In the genomic region with DNA sequence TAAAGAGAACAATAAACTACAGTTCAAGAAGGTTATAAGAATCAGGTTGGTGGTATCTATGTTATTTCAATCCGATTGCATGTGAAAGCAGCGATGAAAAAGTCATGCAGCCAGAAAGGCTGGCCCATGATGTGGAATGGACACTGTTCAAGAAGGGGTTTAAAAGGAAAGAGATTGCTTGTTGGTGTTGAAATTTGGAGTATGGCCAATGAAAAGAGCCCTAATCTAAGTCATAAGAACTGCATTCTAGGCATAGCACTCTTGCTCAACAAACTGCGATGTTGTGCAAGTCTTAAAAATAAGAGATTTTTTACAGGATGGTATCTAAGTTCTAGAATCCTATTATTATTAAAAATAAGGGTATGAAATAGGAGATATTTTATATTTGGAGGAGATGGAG, we compare ENCODE assay signal across 10 cellular contexts.
A peak's percentile ranks its signal among the peaks of the same experiment; 100 is the strongest.
DNase-seq lines count a peak whose midpoint lies in the region; ATAC-seq and TF ChIP-seq lines count a peak whose summit lies in the region.
"Had no signal": no experiment of that assay in that cellular context is flagged by ENCODE, and none has a peak within 500 bp of the region (broad histone marks: within the 10 kb centered on the region; RNA-seq: fewer than 3 reads in every experiment).

No MANE protein-coding gene starts in this region.

- H3K9ac ChIP-seq in PC-3 (ENCODE audit: low read length) = peak overlapping the region; percentile 16; the same call in 1 of the 2 replicates

- peak overlapping the region; percentile 66 for H3K27ac ChIP-seq in PC-3 (ENCODE audit: low read length)

- peaks cover 32% of the 10 kb centered on the region for H3K4me1 ChIP-seq in PC-3 (ENCODE audit: insufficient read depth, low read length)

- H3K4me3 Mint-ChIP-seq in osteocyte (ENCODE audit: unreplicated experiment) = no peak overlapping the region
- H3K4me3 Mint-ChIP-seq in stimulated activated memory B cell treated with anti-CD40 and anti-IgM and Interleukin-4, amounts not matched to agents 10 μg/mL and 1 μg/mL and 100 μg/mL, for 72 hours = no peak overlapping the region
- H3K4me3 Mint-ChIP-seq: activated CD4-positive, alpha-beta memory T cell treated with anti-CD3 and anti-CD28 coated beads, Interleukin-2, amount 10 ng/mL, durations not matched to agents 7 days and 5 days; naive thymus-derived CD8-positive, alpha-beta T cell had no signal

- CTCF ChIA-PET in PC-3 (lab: Charles Lee) = no interaction called here

- peak overlapping the region; percentile 2; the same call in 1 of the 2 replicates for H3K4me2 ChIP-seq in PC-3 (ENCODE audit: low read length)

- no peaks in the 10 kb centered on the region for H3K9me3 Mint-ChIP-seq in osteocyte (ENCODE audit: unreplicated experiment)
- H3K9me3 Mint-ChIP-seq in stimulated activated memory B cell treated with anti-CD40 and anti-IgM and Interleukin-4, amounts not matched to agents 10 μg/mL and 1 μg/mL and 100 μg/mL, for 72 hours = no peaks in the 10 kb centered on the region
- H3K9me3 Mint-ChIP-seq: activated CD4-positive, alpha-beta memory T cell treated with anti-CD3 and anti-CD28 coated beads, Interleukin-2, amount 10 ng/mL, durations not matched to agents 7 days and 5 days had no signal

- peaks cover 39% of the 10 kb centered on the region for H3K4me1 Mint-ChIP-seq in osteocyte (ENCODE audit: unreplicated experiment)
- no peaks in the 10 kb centered on the region for H3K4me1 Mint-ChIP-seq in stimulated activated memory B cell treated with anti-CD40 and anti-IgM and Interleukin-4, amounts not matched to agents 10 μg/mL and 1 μg/mL and 100 μg/mL, for 72 hours
- H3K4me1 Mint-ChIP-seq: activated CD4-positive, alpha-beta memory T cell treated with anti-CD3 and anti-CD28 coated beads, Interleukin-2, amount 10 ng/mL, durations not matched to agents 7 days and 5 days; naive thymus-derived CD8-positive, alpha-beta T cell had no signal

- peak; percentile 11 to 31 for DNase-seq in AML-193 (lab: John Stamatoyannopoulos, UW)
- DNase-seq in PC-3 = peak; percentile 42
- DNase-seq in fibroblast of gingiva (ENCODE audit: low read depth) = peak; percentile 99
- no peak for DNase-seq in osteocyte (ENCODE audit: extremely low spot score, unreplicated experiment)
- no peak for DNase-seq in stimulated activated CD4-positive, alpha-beta T cell treated with anti-CD3 and anti-CD28 coated beads, Interleukin-1b, Interleukin-23, amount 100 ng/mL, for 48 hours
- DNase-seq: activated CD4-positive, alpha-beta memory T cell treated with anti-CD3 and anti-CD28 coated beads, Interleukin-2, amount 10 ng/mL, durations not matched to agents 7 days and 5 days; naive thymus-derived CD8-positive, alpha-beta T cell had no signal

- no peaks in the 10 kb centered on the region for H3K27me3 Mint-ChIP-seq in osteocyte (ENCODE audit: unreplicated experiment)
- H3K27me3 Mint-ChIP-seq in stimulated activated memory B cell treated with anti-CD40 and anti-IgM and Interleukin-4, amounts not matched to agents 10 μg/mL and 1 μg/mL and 100 μg/mL, for 72 hours = peaks cover 10% of the 10 kb centered on the region
- H3K27me3 Mint-ChIP-seq: activated CD4-positive, alpha-beta memory T cell treated with anti-CD3 and anti-CD28 coated beads, Interleukin-2, amount 10 ng/mL, durations not matched to agents 7 days and 5 days had no signal

- no peak overlapping the region for H3K4me3 ChIP-seq in PC-3 (ENCODE audit: low read length)

- H4K20me1 ChIP-seq in PC-3 (ENCODE audit: low read length) = no peaks in the 10 kb centered on the region

- TF ChIP-seq CTCF in PC-3 (conservative IDR thresholded peaks at IDR 0.05; ENCODE audit: low read depth, low read length) = no peak
- TF ChIP-seq CTCF in osteocyte (IDR thresholded peaks at IDR 0.05) = no peak

- intact Hi-C loops in PC-3 (cut with micrococcal nuclease) = no loop called here

- H3K9me3 ChIP-seq in PC-3 (ENCODE audit: low read length) = no peaks in the 10 kb centered on the region

- H3F3A ChIP-seq in PC-3 (ENCODE audit: low read length, unreplicated experiment) = no peaks in the 10 kb centered on the region

- no peaks in the 10 kb centered on the region for H3K36me3 Mint-ChIP-seq in osteocyte (ENCODE audit: unreplicated experiment)
- H3K36me3 Mint-ChIP-seq in stimulated activated memory B cell treated with anti-CD40 and anti-IgM and Interleukin-4, amounts not matched to agents 10 μg/mL and 1 μg/mL and 100 μg/mL, for 72 hours = no peaks in the 10 kb centered on the region
- H3K36me3 Mint-ChIP-seq: naive thymus-derived CD8-positive, alpha-beta T cell had no signal

- H3K36me3 ChIP-seq in PC-3 (ENCODE audit: low read depth, low read length) = no peaks in the 10 kb centered on the region

- BruUV-seq in PC-3 (replicated peaks; lab: Mats Ljungman, UMichigan) = no TSS peak

- POLR2A ChIA-PET in PC-3 (lab: Charles Lee; ENCODE audit: unreplicated experiment) = no interaction called here

- no peaks in the 10 kb centered on the region for H3K79me2 ChIP-seq in PC-3 (ENCODE audit: low read length)

- H3K9me2 ChIP-seq in PC-3 (replicated peaks; ENCODE audit: low read length) = no peaks in the 10 kb centered on the region

- H3K27me3 ChIP-seq in PC-3 (ENCODE audit: low read length) = no peaks in the 10 kb centered on the region

- H3K27ac Mint-ChIP-seq in osteocyte (ENCODE audit: unreplicated experiment) = peak overlapping the region; percentile 75
- H3K27ac Mint-ChIP-seq in stimulated activated memory B cell treated with anti-CD40 and anti-IgM and Interleukin-4, amounts not matched to agents 10 μg/mL and 1 μg/mL and 100 μg/mL, for 72 hours = no peak overlapping the region
- H3K27ac Mint-ChIP-seq: activated CD4-positive, alpha-beta memory T cell treated with anti-CD3 and anti-CD28 coated beads, Interleukin-2, amount 10 ng/mL, durations not matched to agents 7 days and 5 days; naive thymus-derived CD8-positive, alpha-beta T cell had no signal

- ATAC-seq in PC-3 (no peak), GM21390 (IDR thresholded peaks at IDR 0.05; ENCODE audit: unreplicated experiment) (no peak), GM18858 (IDR thresholded peaks at IDR 0.05; ENCODE audit: unreplicated experiment) (no peak)
- ATAC-seq in stimulated activated memory B cell treated with anti-CD40 and anti-IgM and Interleukin-4, amounts not matched to agents 10 μg/mL and 1 μg/mL and 100 μg/mL, for 72 hours = no peak
- ATAC-seq: naive thymus-derived CD8-positive, alpha-beta T cell had no signal

- H2AFZ ChIP-seq in PC-3 (ENCODE audit: low read length) = no peak overlapping the region

Comparison
In these comparisons a context has a peak if more than half of its experiments do, and no peak if none do; other contexts are left out.
1. DNase-seq: peak in AML-193 (2 of 2), PC-3 (single experiment) and fibroblast of gingiva (single experiment); none in osteocyte (single experiment) and stimulated activated CD4-positive, alpha-beta T cell treated with anti-CD3 and anti-CD28 coated beads, Interleukin-1b, Interleukin-23, amount 100 ng/mL, for 48 hours (single experiment).